Comparison of ENCODE assay signal across 15 cellular contexts in the genomic region with DNA sequence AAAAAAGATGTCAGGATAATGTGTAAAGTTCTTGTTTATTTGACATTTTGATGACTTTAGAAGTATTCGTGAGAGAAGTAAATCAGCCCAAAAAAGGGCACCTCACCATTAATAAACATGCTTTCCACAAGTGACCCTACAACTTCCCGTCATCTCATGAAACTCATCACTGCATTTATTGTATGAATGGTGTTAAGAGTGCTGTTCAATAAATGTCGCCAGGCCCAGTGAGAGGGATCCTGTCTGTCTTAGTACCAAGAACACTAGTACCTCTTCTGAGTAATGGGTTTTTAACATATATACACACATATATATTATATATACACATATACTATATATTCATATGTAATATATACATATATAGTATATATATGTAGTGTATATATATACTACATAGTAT.
A peak's percentile ranks its signal among the peaks of the same experiment; 100 is the strongest.
DNase-seq lines count a peak whose midpoint lies in the region; ATAC-seq and TF ChIP-seq lines count a peak whose summit lies in the region.
"Had no signal": no experiment of that assay in that cellular context is flagged by ENCODE, and none has a peak within 500 bp of the region (broad histone marks: within the 10 kb centered on the region; RNA-seq: fewer than 3 reads in every experiment).

No MANE protein-coding gene starts in this region.

- H3K4me3 ChIP-seq in gastroesophageal sphincter (no peak overlapping the region), testis (no peak overlapping the region)

- TF ChIP-seq CTCF in gastroesophageal sphincter (IDR thresholded peaks at IDR 0.05) (no peak), testis (IDR thresholded peaks at IDR 0.05) (no peak)

- H3K27ac Mint-ChIP-seq in memory B cell, result peak overlapping the region; percentile 72
- H3K27ac Mint-ChIP-seq: activated CD4-positive, alpha-beta T cell treated with anti-CD3 and anti-CD28 coated beads, Interleukin-2, amount 10 ng/mL, durations not matched to agents 7 days and 5 days had no signal

- peaks cover 4% of the 10 kb centered on the region for H3K9me3 Mint-ChIP-seq in memory B cell
- H3K9me3 Mint-ChIP-seq: activated CD4-positive, alpha-beta T cell treated with anti-CD3 and anti-CD28 coated beads, Interleukin-2, amount 10 ng/mL, durations not matched to agents 7 days and 5 days had no signal

- peaks cover 8% of the 10 kb centered on the region for H3K4me1 Mint-ChIP-seq in memory B cell
- H3K4me1 Mint-ChIP-seq: activated CD4-positive, alpha-beta T cell treated with anti-CD3 and anti-CD28 coated beads, Interleukin-2, amount 10 ng/mL, durations not matched to agents 7 days and 5 days had no signal

- H3K27me3 ChIP-seq in gastroesophageal sphincter, result no peaks in the 10 kb centered on the region
- no peaks in the 10 kb centered on the region for H3K27me3 ChIP-seq in testis

- H3K9me3 ChIP-seq in gastroesophageal sphincter, result no peaks in the 10 kb centered on the region
- no peaks in the 10 kb centered on the region for H3K9me3 ChIP-seq in testis

- no peak for TF ChIP-seq EP300 in gastroesophageal sphincter (IDR thresholded peaks at IDR 0.05)

- DNase-seq in memory B cell (ENCODE audit: low spot score in 2 of 2) (no peak), GM19240 (ENCODE audit: insufficient read length, low spot score) (no peak), testis (no peak), NCI-H1694 (lab: John Stamatoyannopoulos, UW) (no peak)
- DNase-seq: activated CD4-positive, alpha-beta T cell treated with anti-CD3 and anti-CD28 coated beads, Interleukin-2, amount 10 ng/mL, durations not matched to agents 7 days and 5 days; activated effector memory CD4-positive, alpha-beta T cell treated with anti-CD3 and anti-CD28 coated beads, Interleukin-2, amount 50 U/mL, for 16 hours; Kasumi-1; occipital lobe; stimulated activated CD4-positive, alpha-beta T cell treated with anti-CD3 and anti-CD28 coated beads, Interleukin-12 subunit alpha, Interleukin-12 subunit beta, amount 100 ng/mL, for 4 hours; SW 1271 had no signal

- H3K27me3 Mint-ChIP-seq in memory B cell, result peaks cover 1% of the 10 kb centered on the region

- 73 to 83% methylated on average over 3 of the region's 3 CpGs for WGBS in gastroesophageal sphincter (ENCODE audit: low coverage in 1 of 2), 2 donors
- 84 to 90% methylated on average over 3 of the region's 3 CpGs for WGBS in testis, 2 donors

- H3K36me3 ChIP-seq in gastroesophageal sphincter (no peaks in the 10 kb centered on the region), testis (ENCODE audit: low read depth, missing control alignments) (no peaks in the 10 kb centered on the region)

- no peak overlapping the region for H3K27ac ChIP-seq in gastroesophageal sphincter
- H3K27ac ChIP-seq in testis, result no peak overlapping the region

- TF ChIP-seq POLR2A in gastroesophageal sphincter (IDR thresholded peaks at IDR 0.05) (no peak), testis (IDR thresholded peaks at IDR 0.05) (no peak)

- ATAC-seq in GM19035 (IDR thresholded peaks at IDR 0.05; ENCODE audit: unreplicated experiment), result peak; percentile 36
- ATAC-seq in GM21786 (IDR thresholded peaks at IDR 0.05; ENCODE audit: unreplicated experiment), result peak; percentile 14
- peak; percentile 27 for ATAC-seq in HG03135 (IDR thresholded peaks at IDR 0.05; ENCODE audit: unreplicated experiment)
- peak; percentile 35 for ATAC-seq in memory B cell (ENCODE audit: low read depth)
- no peak for ATAC-seq in gastroesophageal sphincter
- ATAC-seq: HCT116 had no signal

- H3K4me1 ChIP-seq in gastroesophageal sphincter, result no peaks in the 10 kb centered on the region
- no peaks in the 10 kb centered on the region for H3K4me1 ChIP-seq in testis

- H3K4me3 Mint-ChIP-seq in memory B cell, result peak overlapping the region; percentile 63
- H3K4me3 Mint-ChIP-seq: activated CD4-positive, alpha-beta T cell treated with anti-CD3 and anti-CD28 coated beads, Interleukin-2, amount 10 ng/mL, durations not matched to agents 7 days and 5 days had no signal

- intact Hi-C loops in testis (cut with DNase I; ENCODE audit: low total_unique reads), result no loop called here

- peaks cover 2% of the 10 kb centered on the region for H3K36me3 Mint-ChIP-seq in memory B cell
